In genomic region chr16:3673676-3674377, GRCh38 we compare ENCODE assay signal across 25 cellular contexts. TPM values are rescaled to one million over a fixed set of nuclear protein-coding genes. Genes with fewer than 3 reads are reported as not detected.
DNase-seq lines count a peak whose midpoint lies in the region; ATAC-seq, FAIRE-seq and TF ChIP-seq lines count a peak whose summit lies in the region.
"Had no signal": no experiment of that assay in that cellular context is flagged by ENCODE, and none has a peak within 500 bp of the region (broad histone marks: within the 10 kb centered on the region; RNA-seq: fewer than 3 reads in every experiment).

No MANE protein-coding gene starts in this region.

- no peak overlapping the region for H3K4me3 ChIP-seq in kidney (ENCODE audit: low read length in 2 of 2)

- ATAC-seq in Right ventricle myocardium superior (ENCODE audit: poor library complexity) (no peak), left cardiac atrium (no peak), HG02623 (IDR thresholded peaks at IDR 0.05; ENCODE audit: unreplicated experiment) (no peak), HG02798 (IDR thresholded peaks at IDR 0.05; ENCODE audit: poor library complexity, unreplicated experiment) (no peak)
- ATAC-seq in stimulated activated naive B cell treated with anti-CD40 and anti-IgM and Interleukin-4, amounts not matched to agents 10 μg/mL and 1 μg/mL and 100 μg/mL, for 72 hours (replicated peaks): no peak
- ATAC-seq: Right ventricle myocardium inferior had no signal

- H3K36me3 Mint-ChIP-seq in stimulated activated naive B cell treated with anti-CD40 and anti-IgM and Interleukin-4, amounts not matched to agents 10 μg/mL and 1 μg/mL and 100 μg/mL, for 72 hours: peaks cover 62 to 77% of the 10 kb centered on the region in 2 donors

- H3K27me3 Mint-ChIP-seq in stimulated activated naive B cell treated with anti-CD40 and anti-IgM and Interleukin-4, amounts not matched to agents 10 μg/mL and 1 μg/mL and 100 μg/mL, for 72 hours: no peaks in the 10 kb centered on the region

- no peaks in the 10 kb centered on the region for H3K9me3 ChIP-seq in kidney (ENCODE audit: control insufficient read depth in 1 of 2, low read length in 2 of 2)

- H3K27ac ChIP-seq in kidney (ENCODE audit: low read depth in 2 of 2, low read length in 2 of 2): no peak overlapping the region
- H3K27ac ChIP-seq: C4-2B, HL-60 had no signal

- H3K9me3 Mint-ChIP-seq in stimulated activated naive B cell treated with anti-CD40 and anti-IgM and Interleukin-4, amounts not matched to agents 10 μg/mL and 1 μg/mL and 100 μg/mL, for 72 hours: no peaks in the 10 kb centered on the region

- H3K4me1 ChIP-seq in kidney (ENCODE audit: control insufficient read depth in 1 of 2, insufficient read depth in 1 of 2, low read depth in 1 of 2, low read length in 2 of 2): no peaks in the 10 kb centered on the region

- peak; percentile 13 for DNase-seq in Right ventricle myocardium superior
- DNase-seq in left cardiac atrium: no peak
- DNase-seq in M059J (ENCODE audit: low read depth): peak; percentile 37
- DNase-seq in kidney: peak; percentile 45
- no peak for DNase-seq in stimulated activated naive B cell treated with anti-CD40 and anti-IgM and Interleukin-4, amounts not matched to agents 10 μg/mL and 1 μg/mL and 100 μg/mL, for 72 hours
- DNase-seq: DMS53, EL, HFFc6, KG1, NCI-H1105 treated with DMSO at 0.1 percent for 48 hours, NCI-H2081, NCI-H2171, NCI-H345, NCI-H524 treated with DMSO at 0.1 percent for 48 hours, NCI-H82, OCI-M1 had no signal

- peaks cover 20 to 44% of the 10 kb centered on the region in 2 donors for H3K36me3 ChIP-seq in kidney (ENCODE audit: control insufficient read depth in 1 of 2, insufficient read depth in 2 of 2, low read length in 2 of 2)

- no peak for FAIRE-seq in kidney (lab: Jason Lieb, UNC)
- FAIRE-seq: A204.1, D721Med, H54, RCC 7860 had no signal

- no peak overlapping the region for H3K9ac ChIP-seq in kidney (ENCODE audit: low read length in 2 of 2)

- no peaks in the 10 kb centered on the region for H3K4me1 Mint-ChIP-seq in stimulated activated naive B cell treated with anti-CD40 and anti-IgM and Interleukin-4, amounts not matched to agents 10 μg/mL and 1 μg/mL and 100 μg/mL, for 72 hours

- intact Hi-C loops in Right ventricle myocardium superior (cut with DNase I) (no loop called here), left cardiac atrium (cut with DNase I) (no loop called here), kidney (cut with DNase I) (no loop called here)

- H3K27ac Mint-ChIP-seq in stimulated activated naive B cell treated with anti-CD40 and anti-IgM and Interleukin-4, amounts not matched to agents 10 μg/mL and 1 μg/mL and 100 μg/mL, for 72 hours: peak overlapping the region; percentile 14
- H3K27ac Mint-ChIP-seq: HFFc6 had no signal

- no peak for TF ChIP-seq CTCF in kidney (IDR thresholded peaks at IDR 0.05; ENCODE audit: borderline replicate concordance, extremely low read depth, insufficient read depth)

- H3K4me3 Mint-ChIP-seq in stimulated activated naive B cell treated with anti-CD40 and anti-IgM and Interleukin-4, amounts not matched to agents 10 μg/mL and 1 μg/mL and 100 μg/mL, for 72 hours: no peak overlapping the region
- H3K4me3 Mint-ChIP-seq: HFFc6 had no signal

RNA-seq across cellular contexts. Expression of gene DNASE1, which starts 19.3 kb away (rescaled TPM):
- total RNA-seq in Right ventricle myocardium superior: 8.1 TPM
- 1 to 10 TPM; 3.0 to 5.8 TPM for total RNA-seq in left cardiac atrium
- 8.3 and 21.1 TPM in 2 replicates for total RNA-seq in M059J (2014; rRNA removed; shearing (Covaris generic))
- 16.1 TPM for total RNA-seq in kidney
- 116 TPM for polyA plus RNA-seq in kidney (ENCODE audit: insufficient read depth, low read depth, low replicate concordance)

RNA-seq across cellular contexts. Expression of gene TRAP1, which starts 43.5 kb away (rescaled TPM):
- total RNA-seq in Right ventricle myocardium superior: 146 TPM
- total RNA-seq in left cardiac atrium: 100 to 1,000 TPM in 1 of 2 donors, 10 to 100 TPM in 1; 85.7 to 120 TPM
- total RNA-seq in M059J (2014; rRNA removed; shearing (Covaris generic)): 50.5 and 66.9 TPM in 2 replicates
- total RNA-seq in kidney: 86.3 TPM
- polyA plus RNA-seq in kidney (ENCODE audit: insufficient read depth, low read depth, low replicate concordance): 88.8 TPM

Comparison
In these comparisons a context has a peak if more than half of its experiments do, and no peak if none do; other contexts are left out.
1. DNase-seq: peak in Right ventricle myocardium superior (single experiment), M059J (single experiment) and kidney (single experiment); none in left cardiac atrium (single experiment) and stimulated activated naive B cell treated with anti-CD40 and anti-IgM and Interleukin-4, amounts not matched to agents 10 μg/mL and 1 μg/mL and 100 μg/mL, for 72 hours (single experiment).